18 cellular contexts compared by ENCODE assay signal in the genomic region with DNA sequence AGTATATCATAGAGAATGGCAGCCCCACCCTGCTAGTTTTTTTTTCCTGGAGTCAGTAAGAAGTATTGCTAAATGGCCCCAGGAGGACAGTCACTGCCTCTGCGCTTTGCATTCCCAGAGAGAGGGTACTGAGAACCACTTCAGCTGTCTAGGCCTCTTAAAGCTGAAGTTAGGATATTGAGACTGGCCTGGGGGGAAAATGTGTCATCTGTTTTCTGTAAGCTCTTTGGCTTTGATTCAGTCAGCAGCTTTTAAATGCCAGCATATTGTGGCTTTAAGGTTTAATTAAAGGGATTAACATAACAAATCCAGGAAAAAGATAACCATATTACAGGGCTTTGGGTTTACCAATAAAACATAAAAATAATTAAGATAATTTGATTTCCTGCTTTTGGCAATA.
A peak's percentile ranks its signal among the peaks of the same experiment; 100 is the strongest.
DNase-seq lines count a peak whose midpoint lies in the region; ATAC-seq and TF ChIP-seq lines count a peak whose summit lies in the region.
"Had no signal": no experiment of that assay in that cellular context is flagged by ENCODE, and none has a peak within 500 bp of the region (broad histone marks: within the 10 kb centered on the region; RNA-seq: fewer than 3 reads in every experiment).

No MANE protein-coding gene starts in this region.

- peaks cover 6% of the 10 kb centered on the region; the same call in 1 of the 2 replicates for H3K4me1 Mint-ChIP-seq in WTC11

- no peaks in the 10 kb centered on the region for H3K36me3 Mint-ChIP-seq in WTC11

- no peaks in the 10 kb centered on the region for H3K27me3 Mint-ChIP-seq in WTC11 (ENCODE audit: low read depth)

- no peak overlapping the region for H3K27ac Mint-ChIP-seq in WTC11
- H3K27ac Mint-ChIP-seq: activated T-helper 2 cell treated with anti-CD3 and anti-CD28 coated beads, Interferon-gamma antibody, Interleukin-2, Interleukin-4, amounts not matched to agents 10 μg/mL and 5 μg/mL and 100 μg/mL, durations not matched to agents 14 hours and 24 hours and 36 hours had no signal

- POLR2A ChIA-PET in WTC11 (lab: Charles Lee), result no interaction called here

- DNase-seq in Daoy (ENCODE audit: low read depth), result peak; percentile 13
- DNase-seq in NCI-H345 (lab: John Stamatoyannopoulos, UW), result peak; percentile 28
- DNase-seq in WTC11 (ENCODE audit: low spot score), result no peak
- DNase-seq in islet precursor cell, result peak; percentile 91
- DNase-seq: Calu3; head of caudate nucleus; KBM-7; kidney glomerular epithelial cell; NCI-H1417 treated with DMSO at 0.1 percent for 48 hours; NCI-H526 treated with DMSO at 0.1 percent for 48 hours; stimulated activated naive CD4-positive, alpha-beta T cell treated with Interleukin-2 at 50 U/mL for 16 hours; SW 1271; upper lobe of right lung had no signal

- CTCF ChIA-PET in WTC11 (lab: Charles Lee), result interaction anchor here (2.3 kb wide), 1 partner anchor 184 kb away, joined by 5 read pairs; no protein-coding TSS in a partner anchor

- H3K4me3 Mint-ChIP-seq in WTC11, result no peak overlapping the region

- peak; percentile 79 for ATAC-seq in WTC11
- ATAC-seq in GM21360 (IDR thresholded peaks at IDR 0.05; ENCODE audit: unreplicated experiment), result no peak
- ATAC-seq in HG03108 (IDR thresholded peaks at IDR 0.05; ENCODE audit: unreplicated experiment), result no peak
- no peak for ATAC-seq in GM21528 (IDR thresholded peaks at IDR 0.05; ENCODE audit: low FRiP score, unreplicated experiment)
- ATAC-seq in HG02571 (IDR thresholded peaks at IDR 0.05; ENCODE audit: unreplicated experiment), result no peak
- ATAC-seq: upper lobe of right lung had no signal

- H3K9me3 Mint-ChIP-seq in WTC11, result 0 out of 2 replicates have a peak, but pooled peaks cover 4% of the 10 kb centered on the region
- H3K9me3 Mint-ChIP-seq: activated T-helper 2 cell treated with anti-CD3 and anti-CD28 coated beads, Interferon-gamma antibody, Interleukin-2, Interleukin-4, amounts not matched to agents 10 μg/mL and 5 μg/mL and 100 μg/mL, durations not matched to agents 14 hours and 24 hours and 36 hours had no signal

- TF ChIP-seq CTCF in WTC11 (IDR thresholded peaks at IDR 0.05), result no peak

TF ChIP-seq in WTC11, 78 proteins besides CTCF, POLR2A, EP300 and RAD21:
- TF ChIP-seq TCF7 (CRISPR knock-in tag; IDR thresholded peaks at IDR 0.05; ENCODE audit: low read depth), result no peak
- TF ChIP-seq, protein P1, sequence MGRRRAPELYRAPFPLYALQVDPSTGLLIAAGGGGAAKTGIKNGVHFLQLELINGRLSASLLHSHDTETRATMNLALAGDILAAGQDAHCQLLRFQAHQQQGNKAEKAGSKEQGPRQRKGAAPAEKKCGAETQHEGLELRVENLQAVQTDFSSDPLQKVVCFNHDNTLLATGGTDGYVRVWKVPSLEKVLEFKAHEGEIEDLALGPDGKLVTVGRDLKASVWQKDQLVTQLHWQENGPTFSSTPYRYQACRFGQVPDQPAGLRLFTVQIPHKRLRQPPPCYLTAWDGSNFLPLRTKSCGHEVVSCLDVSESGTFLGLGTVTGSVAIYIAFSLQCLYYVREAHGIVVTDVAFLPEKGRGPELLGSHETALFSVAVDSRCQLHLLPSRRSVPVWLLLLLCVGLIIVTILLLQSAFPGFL (CRISPR knock-in tag; IDR thresholded peaks at IDR 0.05; ENCODE audit: borderline replicate concordance), result no peak
- TF ChIP-seq ZNF138 (CRISPR knock-in tag; conservative IDR thresholded peaks at IDR 0.05), result no peak
- no peak for TF ChIP-seq NFATC4 (CRISPR knock-in tag; IDR thresholded peaks at IDR 0.05)
- no peak for TF ChIP-seq NR3C1 (CRISPR knock-in tag; conservative IDR thresholded peaks at IDR 0.05; ENCODE audit: low read depth)
- TF ChIP-seq, protein P2, sequence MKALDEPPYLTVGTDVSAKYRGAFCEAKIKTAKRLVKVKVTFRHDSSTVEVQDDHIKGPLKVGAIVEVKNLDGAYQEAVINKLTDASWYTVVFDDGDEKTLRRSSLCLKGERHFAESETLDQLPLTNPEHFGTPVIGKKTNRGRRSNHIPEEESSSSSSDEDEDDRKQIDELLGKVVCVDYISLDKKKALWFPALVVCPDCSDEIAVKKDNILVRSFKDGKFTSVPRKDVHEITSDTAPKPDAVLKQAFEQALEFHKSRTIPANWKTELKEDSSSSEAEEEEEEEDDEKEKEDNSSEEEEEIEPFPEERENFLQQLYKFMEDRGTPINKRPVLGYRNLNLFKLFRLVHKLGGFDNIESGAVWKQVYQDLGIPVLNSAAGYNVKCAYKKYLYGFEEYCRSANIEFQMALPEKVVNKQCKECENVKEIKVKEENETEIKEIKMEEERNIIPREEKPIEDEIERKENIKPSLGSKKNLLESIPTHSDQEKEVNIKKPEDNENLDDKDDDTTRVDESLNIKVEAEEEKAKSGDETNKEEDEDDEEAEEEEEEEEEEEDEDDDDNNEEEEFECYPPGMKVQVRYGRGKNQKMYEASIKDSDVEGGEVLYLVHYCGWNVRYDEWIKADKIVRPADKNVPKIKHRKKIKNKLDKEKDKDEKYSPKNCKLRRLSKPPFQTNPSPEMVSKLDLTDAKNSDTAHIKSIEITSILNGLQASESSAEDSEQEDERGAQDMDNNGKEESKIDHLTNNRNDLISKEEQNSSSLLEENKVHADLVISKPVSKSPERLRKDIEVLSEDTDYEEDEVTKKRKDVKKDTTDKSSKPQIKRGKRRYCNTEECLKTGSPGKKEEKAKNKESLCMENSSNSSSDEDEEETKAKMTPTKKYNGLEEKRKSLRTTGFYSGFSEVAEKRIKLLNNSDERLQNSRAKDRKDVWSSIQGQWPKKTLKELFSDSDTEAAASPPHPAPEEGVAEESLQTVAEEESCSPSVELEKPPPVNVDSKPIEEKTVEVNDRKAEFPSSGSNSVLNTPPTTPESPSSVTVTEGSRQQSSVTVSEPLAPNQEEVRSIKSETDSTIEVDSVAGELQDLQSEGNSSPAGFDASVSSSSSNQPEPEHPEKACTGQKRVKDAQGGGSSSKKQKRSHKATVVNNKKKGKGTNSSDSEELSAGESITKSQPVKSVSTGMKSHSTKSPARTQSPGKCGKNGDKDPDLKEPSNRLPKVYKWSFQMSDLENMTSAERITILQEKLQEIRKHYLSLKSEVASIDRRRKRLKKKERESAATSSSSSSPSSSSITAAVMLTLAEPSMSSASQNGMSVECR (CRISPR knock-in tag; IDR thresholded peaks at IDR 0.05; ENCODE audit: borderline replicate concordance), result no peak
- TF ChIP-seq ESRRA (CRISPR knock-in tag; IDR thresholded peaks at IDR 0.05; ENCODE audit: borderline replicate concordance), result no peak
- TF ChIP-seq ZNF423 (CRISPR knock-in tag; IDR thresholded peaks at IDR 0.05), result no peak
- no peak for TF ChIP-seq TEAD1 (CRISPR knock-in tag; IDR thresholded peaks at IDR 0.05)
- TF ChIP-seq, protein P3, sequence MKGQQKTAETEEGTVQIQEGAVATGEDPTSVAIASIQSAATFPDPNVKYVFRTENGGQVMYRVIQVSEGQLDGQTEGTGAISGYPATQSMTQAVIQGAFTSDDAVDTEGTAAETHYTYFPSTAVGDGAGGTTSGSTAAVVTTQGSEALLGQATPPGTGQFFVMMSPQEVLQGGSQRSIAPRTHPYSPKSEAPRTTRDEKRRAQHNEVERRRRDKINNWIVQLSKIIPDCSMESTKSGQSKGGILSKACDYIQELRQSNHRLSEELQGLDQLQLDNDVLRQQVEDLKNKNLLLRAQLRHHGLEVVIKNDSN (CRISPR knock-in tag; IDR thresholded peaks at IDR 0.05), result no peak
- TF ChIP-seq FOXK1 (CRISPR knock-in tag; IDR thresholded peaks at IDR 0.05), result no peak
- TF ChIP-seq, protein P4, sequence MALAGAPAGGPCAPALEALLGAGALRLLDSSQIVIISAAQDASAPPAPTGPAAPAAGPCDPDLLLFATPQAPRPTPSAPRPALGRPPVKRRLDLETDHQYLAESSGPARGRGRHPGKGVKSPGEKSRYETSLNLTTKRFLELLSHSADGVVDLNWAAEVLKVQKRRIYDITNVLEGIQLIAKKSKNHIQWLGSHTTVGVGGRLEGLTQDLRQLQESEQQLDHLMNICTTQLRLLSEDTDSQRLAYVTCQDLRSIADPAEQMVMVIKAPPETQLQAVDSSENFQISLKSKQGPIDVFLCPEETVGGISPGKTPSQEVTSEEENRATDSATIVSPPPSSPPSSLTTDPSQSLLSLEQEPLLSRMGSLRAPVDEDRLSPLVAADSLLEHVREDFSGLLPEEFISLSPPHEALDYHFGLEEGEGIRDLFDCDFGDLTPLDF (CRISPR knock-in tag; IDR thresholded peaks at IDR 0.05), result no peak
- no peak for TF ChIP-seq SP1 (CRISPR knock-in tag; conservative IDR thresholded peaks at IDR 0.05)
- no peak for TF ChIP-seq ZBTB21 (CRISPR knock-in tag; IDR thresholded peaks at IDR 0.05; ENCODE audit: borderline replicate concordance)
- TF ChIP-seq GRHL2 (CRISPR knock-in tag; IDR thresholded peaks at IDR 0.05; ENCODE audit: insufficient replicate concordance, severe bottlenecking), result no peak
- no peak for TF ChIP-seq NFYB (CRISPR knock-in tag; conservative IDR thresholded peaks at IDR 0.05; ENCODE audit: low read depth)
- no peak for TF ChIP-seq PRRX2 (CRISPR knock-in tag; IDR thresholded peaks at IDR 0.05)
